1 cellular context compared by ENCODE assay signal in genomic region chr2:27042159-27042661, GRCh38.
TF ChIP-seq lines count a peak whose summit lies in the region.

No MANE protein-coding gene starts in this region.

TF ChIP-seq in GM23338, 12 proteins besides CTCF, POLR2A, EP300 and RAD21 (continued from another document):
- no peak for TF ChIP-seq REST (IDR thresholded peaks at IDR 0.05; ENCODE audit: unreplicated experiment)
- no peak for TF ChIP-seq ETS1 (IDR thresholded peaks at IDR 0.05)
- TF ChIP-seq ZNF114 (CRISPR knock-in tag; IDR thresholded peaks at IDR 0.05), result no peak
- TF ChIP-seq JUNB (IDR thresholded peaks at IDR 0.05; ENCODE audit: unreplicated experiment), result no peak
- no peak for TF ChIP-seq CREB1 (CRISPR knock-in tag; IDR thresholded peaks at IDR 0.05; ENCODE audit: low read depth)
- TF ChIP-seq NANOG (IDR thresholded peaks at IDR 0.05; ENCODE audit: borderline replicate concordance), result no peak
- TF ChIP-seq EZH2phosphoT487 (IDR thresholded peaks at IDR 0.05; ENCODE audit: unreplicated experiment), result no peak
- no peak for TF ChIP-seq STAT1 (IDR thresholded peaks at IDR 0.05; ENCODE audit: unreplicated experiment)
- no peak for TF ChIP-seq POLR2AphosphoS5 (IDR thresholded peaks at IDR 0.05; ENCODE audit: low read depth)
- TF ChIP-seq ZNF331 (CRISPR knock-in tag; IDR thresholded peaks at IDR 0.05; ENCODE audit: low read depth), result no peak
- no peak for TF ChIP-seq ZNF462 (CRISPR knock-in tag; IDR thresholded peaks at IDR 0.05)
